3 cellular contexts compared by ENCODE assay signal in genomic region chr20:36213362-36213761, GRCh38.
"Had no signal": no experiment of that assay in that cellular context is flagged by ENCODE, and none has a peak within 500 bp of the region (broad histone marks: within the 10 kb centered on the region; RNA-seq: fewer than 3 reads in every experiment).

No MANE protein-coding gene starts in this region.

- DNase-seq: GDM1, GF-D8 had no signal

- H3K4me3 ChIP-seq: GM12878 had no signal
